ENCODE assay signal across 8 cellular contexts in genomic region chr15:65184944-65185717, GRCh38. TPM values are rescaled to one million over a fixed set of nuclear protein-coding genes. Genes with fewer than 3 reads are reported as not detected.
A peak's percentile ranks its signal among the peaks of the same experiment; 100 is the strongest.
DNase-seq lines count a peak whose midpoint lies in the region; TF ChIP-seq lines count a peak whose summit lies in the region.

CLPX (minus strand) TSS chr15:65185342; CDS start chr15:65185153, 189 bp downstream.

- H3K27me3 ChIP-seq in SJSA1 (replicated peaks) (no peaks in the 10 kb centered on the region), neural progenitor cell (no peaks in the 10 kb centered on the region), stomach smooth muscle (ENCODE audit: control insufficient read depth in 1 of 2, insufficient read depth in 2 of 2, low read length in 2 of 2) (no peaks in the 10 kb centered on the region)

- POLR2A ChIA-PET in HEK293T (lab: Yijun Ruan, JAX), result interaction anchor here (0.6 to 2.8 kb wide), 25 partner anchors 10 to 684 kb away, joined by 3 to 32 read pairs (median 4); partner anchors contain the start of genes PARP16, PDCD7, RAB11A and RNU5A-1

- peak within 1 kb of the TSS; percentile 93 for H3K4me2 ChIP-seq in neural progenitor cell

- DNase-seq in GF-D8 (lab: John Stamatoyannopoulos, UW), result peak; percentile 93
- peak; percentile 82 for DNase-seq in HEK293T (ENCODE audit: extremely low spot score)
- DNase-seq in MV-4-11 (lab: John Stamatoyannopoulos, UW), result peak; percentile 95
- DNase-seq in SJSA1 (ENCODE audit: low read depth in 1 of 2, low spot score in 2 of 2), result peak; percentile 89 to 95
- DNase-seq in activated naive CD4-positive, alpha-beta T cell (lab: John Stamatoyannopoulos, UW), result peak; percentile 66 to 88 (median 75)
- peak; percentile 88 for DNase-seq in foreskin melanocyte
- DNase-seq in neural progenitor cell (ENCODE audit: low spot score), result peak; percentile 92

- H3K9ac ChIP-seq in neural progenitor cell, result peak within 1 kb of the TSS; percentile 78
- H3K9ac ChIP-seq in stomach smooth muscle (ENCODE audit: low read length in 2 of 2), result peak within 1 kb of the TSS; percentile 94 to 97

- H3K4me1 ChIP-seq in SJSA1 (replicated peaks) (peaks cover 4% of the 10 kb centered on the region; the same call in 1 of the 2 replicates), neural progenitor cell (peaks cover 6% of the 10 kb centered on the region), stomach smooth muscle (ENCODE audit: control insufficient read depth, insufficient read depth, low read length) (peaks cover 11% of the 10 kb centered on the region)

- peaks cover 23% of the 10 kb centered on the region for H3K4me1 Mint-ChIP-seq in neural progenitor cell

- peak within 1 kb of the TSS; percentile 94 for H2AFZ ChIP-seq in neural progenitor cell (replicated peaks)

- H4K20me1 ChIP-seq in neural progenitor cell (ENCODE audit: low read depth), result no peaks in the 10 kb centered on the region

- TF ChIP-seq CTCF in neural progenitor cell (IDR thresholded peaks at IDR 0.05), result no peak

- peaks cover 2% of the 10 kb centered on the region for H3K36me3 Mint-ChIP-seq in neural progenitor cell

- H3K9me3 Mint-ChIP-seq in neural progenitor cell, result no peaks in the 10 kb centered on the region

- peak within 1 kb of the TSS; percentile 90 for H3K27ac Mint-ChIP-seq in neural progenitor cell

- H3K27me3 Mint-ChIP-seq in neural progenitor cell (ENCODE audit: insufficient read depth, low read depth), result no peaks in the 10 kb centered on the region

- H3K36me3 ChIP-seq in SJSA1 (peaks cover 11% of the 10 kb centered on the region), neural progenitor cell (peaks cover 2% of the 10 kb centered on the region), stomach smooth muscle (ENCODE audit: control insufficient read depth in 2 of 2, insufficient read depth in 2 of 2, low read length in 2 of 2) (no peaks in the 10 kb centered on the region)

- peaks cover 49% of the 10 kb centered on the region for H3K79me2 ChIP-seq in neural progenitor cell (ENCODE audit: low read depth)

- CTCF ChIA-PET in HEK293T (lab: Yijun Ruan, JAX), result interaction anchor here (0.7 to 1.1 kb wide), 2 partner anchors 113 to 217 kb away, joined by 3 to 4 read pairs; no protein-coding TSS in a partner anchor

- peak within 1 kb of the TSS; percentile 66 for H3K27ac ChIP-seq in SJSA1
- peak within 1 kb of the TSS; percentile 28 for H3K27ac ChIP-seq in neural progenitor cell
- H3K27ac ChIP-seq in stomach smooth muscle (ENCODE audit: low read length), result peak within 1 kb of the TSS; percentile 94

- peaks cover 5% of the 10 kb centered on the region for H3F3A ChIP-seq in neural progenitor cell (ENCODE audit: low read depth)

- H3K4me3 ChIP-seq in SJSA1 (peak within 1 kb of the TSS; percentile 72), neural progenitor cell (peak within 1 kb of the TSS; percentile 93), stomach smooth muscle (ENCODE audit: low read length in 2 of 2) (peak within 1 kb of the TSS; percentile 84 to 88)

- H3K9me3 ChIP-seq in SJSA1 (replicated peaks), result no peaks in the 10 kb centered on the region
- H3K9me3 ChIP-seq in neural progenitor cell (ENCODE audit: low read depth), result no peaks in the 10 kb centered on the region
- H3K9me3 ChIP-seq in stomach smooth muscle (ENCODE audit: control insufficient read depth in 2 of 2, low read length in 2 of 2), result no peaks in the 10 kb centered on the region

- peak within 1 kb of the TSS; percentile 98 for H3K4me3 Mint-ChIP-seq in neural progenitor cell

TF ChIP-seq in HEK293T, 16 proteins besides CTCF, POLR2A, EP300 and RAD21:
- no peak for TF ChIP-seq NFRKB (IDR thresholded peaks at IDR 0.05)
- 0 out of 2 replicates have a peak, but pooled peaks have one; percentile 30 for TF ChIP-seq ELF4 (IDR thresholded peaks at IDR 0.05)
- TF ChIP-seq SP1 (IDR thresholded peaks at IDR 0.05), result no peak
- no peak for TF ChIP-seq LEF1 (IDR thresholded peaks at IDR 0.05; ENCODE audit: borderline replicate concordance)
- no peak for TF ChIP-seq CTBP1 (IDR thresholded peaks at IDR 0.05; ENCODE audit: borderline replicate concordance)
- no peak for TF ChIP-seq SUZ12 (IDR thresholded peaks at IDR 0.05)
- 0 out of 2 replicates have a peak, but pooled peaks have one; percentile 30 for TF ChIP-seq L3MBTL2 (conservative IDR thresholded peaks at IDR 0.05)
- TF ChIP-seq FOXK2 (IDR thresholded peaks at IDR 0.05), result no peak
- TF ChIP-seq PKNOX1 (IDR thresholded peaks at IDR 0.05), result no peak

RNA-seq across cellular contexts. Expression of gene CLPX, which starts in this region (rescaled TPM):
- total RNA-seq in SJSA1 (2014; rRNA removed; shearing (Covaris generic)), result 22.6 and 33.2 TPM in 2 replicates
- total RNA-seq in neural progenitor cell (ENCODE audit: low replicate concordance), result 31.5 and 72.6 TPM in 2 replicates

Comparison
In these comparisons a context has a peak if more than half of its experiments do, and no peak if none do; other contexts are left out.
1. Peak in every context shown above with its lines: DNase-seq, H3K4me3 ChIP-seq and H3K27ac ChIP-seq.
2. H3K27ac ChIP-seq: peak in every context shown above with its lines; median percentile 94 in stomach smooth muscle; 66 in SJSA1; 28 in neural progenitor cell.